Comparison of ENCODE assay signal across 1 cellular context in genomic region chr18:23557511-23557910, GRCh38.
TF ChIP-seq lines count a peak whose summit lies in the region.

No MANE protein-coding gene starts in this region.

TF ChIP-seq in HepG2, 621 proteins besides CTCF, POLR2A, EP300 and RAD21:
- TF ChIP-seq TEAD3 (CRISPR knock-in tag; optimal IDR thresholded peaks at IDR 0.05; ENCODE audit: borderline replicate concordance) (peak; percentile 59), ZBTB33 (CRISPR knock-in tag; IDR thresholded peaks at IDR 0.05) (peak; percentile 86)
